In genomic region chr12:116431677-116432300, GRCh38 we compare ENCODE assay signal across 17 cellular contexts.
A peak's percentile ranks its signal among the peaks of the same experiment; 100 is the strongest.
DNase-seq lines count a peak whose midpoint lies in the region; TF ChIP-seq lines count a peak whose summit lies in the region.
"Had no signal": no experiment of that assay in that cellular context is flagged by ENCODE, and none has a peak within 500 bp of the region (broad histone marks: within the 10 kb centered on the region; RNA-seq: fewer than 3 reads in every experiment).

No MANE protein-coding gene starts in this region.

- DNase-seq in ELF-1 (ENCODE audit: low read depth, low spot score) (peak; percentile 42), amniotic epithelial cell (ENCODE audit: low read depth) (peak; percentile 77), mesendoderm (peak; percentile 55), transverse colon (no peak), immature natural killer cell (no peak), medulla oblongata (ENCODE audit: extremely low spot score) (no peak), SW 1271 (lab: John Stamatoyannopoulos, UW) (no peak)
- DNase-seq: AML-193, DMS79, NCI-H1048, NCI-H1436 treated with DMSO at 0.1 percent for 48 hours, NCI-H2029 treated with DMSO at 0.1 percent for 48 hours, NCI-H2171 treated with DMSO at 0.1 percent for 48 hours, NCI-H748 treated with DMSO at 0.1 percent for 48 hours, PC-9 had no signal

- H3K4me1 ChIP-seq in mesendoderm (ENCODE audit: control insufficient read depth, low read depth, low read length) (peaks cover 16% of the 10 kb centered on the region), transverse colon (peaks cover 6 to 25% (median 22%) of the 10 kb centered on the region in 4 donors)

- no peak overlapping the region for H3K23ac ChIP-seq in mesendoderm (ENCODE audit: low read length)

- in situ Hi-C loops in transverse colon (cut with MboI; ENCODE audit: low pct_ligation_motif_present in 1 of 4, low pct_unique_long_range_greater_than_20kb in 1 of 4, low sequenced_read_pairs in 3 of 4): no loop called here

- no CpG with 5 or more reads among the region's 13 CpGs for WGBS in mesendoderm (ENCODE audit: extremely low coverage, insufficient coverage, low lambda C conversion rate)
- 91 to 100% methylated on average over 6 to 13 of the region's 13 CpGs for WGBS in transverse colon (ENCODE audit: low coverage in 1 of 2), 2 donors

- no peak for TF ChIP-seq EP300 in transverse colon (IDR thresholded peaks at IDR 0.05; ENCODE audit: low read depth)

- no peak overlapping the region for H4K8ac ChIP-seq in mesendoderm (ENCODE audit: low read depth, low read length)

- peak overlapping the region; percentile 75 for H3K18ac ChIP-seq in mesendoderm (ENCODE audit: low read length)

- no peaks in the 10 kb centered on the region for H3K9me3 ChIP-seq in transverse colon

- H3K4me1 Mint-ChIP-seq in immature natural killer cell: no peaks in the 10 kb centered on the region

- no peak overlapping the region for H3K27ac Mint-ChIP-seq in immature natural killer cell

- H2BK5ac ChIP-seq in mesendoderm (ENCODE audit: low read length): peak overlapping the region; percentile 5

- peak overlapping the region; percentile 8 for H3K56ac ChIP-seq in mesendoderm (ENCODE audit: low read length)

- no peak overlapping the region for H3K4me2 ChIP-seq in mesendoderm (ENCODE audit: low read length)
- H3K4me2 ChIP-seq: KMS-11, PC-9 had no signal

- no peaks in the 10 kb centered on the region for H3K9me3 Mint-ChIP-seq in immature natural killer cell

- no peak for TF ChIP-seq POLR2A in transverse colon (IDR thresholded peaks at IDR 0.05)

- H3K36me3 Mint-ChIP-seq in immature natural killer cell: no peaks in the 10 kb centered on the region

- no peaks in the 10 kb centered on the region for H3K79me2 ChIP-seq in mesendoderm (ENCODE audit: control insufficient read depth, insufficient read depth, low read length)

- H3K4me3 ChIP-seq in mesendoderm (ENCODE audit: low read length): no peak overlapping the region
- no peak overlapping the region for H3K4me3 ChIP-seq in transverse colon
- H3K4me3 ChIP-seq: GM23248, PC-9 had no signal

- no peaks in the 10 kb centered on the region for H3K79me1 ChIP-seq in mesendoderm (ENCODE audit: low read length)

- intact Hi-C loops in transverse colon (cut with DNase I; ENCODE audit: low total_unique reads): no loop called here

- peak overlapping the region; percentile 9 for H3K27ac ChIP-seq in mesendoderm (ENCODE audit: low read depth, low read length)
- H3K27ac ChIP-seq in transverse colon: peak overlapping the region in 3 of 4 donors; percentile 8 to 85 (median 39)
- H3K27ac ChIP-seq: GM23248, KMS-11, PC-9 had no signal

- no peak overlapping the region for H3K4me3 Mint-ChIP-seq in immature natural killer cell

- TF ChIP-seq CTCF in transverse colon (IDR thresholded peaks at IDR 0.05): no peak

- peak overlapping the region; percentile 59 for H3K4ac ChIP-seq in mesendoderm (ENCODE audit: low read depth, low read length)

- no peaks in the 10 kb centered on the region for H3K27me3 ChIP-seq in mesendoderm (ENCODE audit: insufficient read depth, low read length, poor library complexity)
- no peaks in the 10 kb centered on the region for H3K27me3 ChIP-seq in transverse colon

- no peak overlapping the region for H2BK120ac ChIP-seq in mesendoderm (ENCODE audit: low read depth, low read length)

- peak overlapping the region; percentile 2 for H2AK5ac ChIP-seq in mesendoderm (ENCODE audit: low read length)

- H3K36me3 ChIP-seq in mesendoderm (ENCODE audit: control insufficient read depth, insufficient read depth, low read length): no peaks in the 10 kb centered on the region
- no peaks in the 10 kb centered on the region for H3K36me3 ChIP-seq in transverse colon

- H2BK15ac ChIP-seq in mesendoderm (replicated peaks; ENCODE audit: low read depth): no peak overlapping the region

- H3K27me3 Mint-ChIP-seq in immature natural killer cell (ENCODE audit: low read depth in 3 of 3): peaks cover 0 to 5% (median 2%) of the 10 kb centered on the region in 3 donors

- H4K5ac ChIP-seq in mesendoderm (ENCODE audit: low read length): no peak overlapping the region

- no peak overlapping the region for H3K9ac ChIP-seq in mesendoderm (ENCODE audit: low read length)
- H3K9ac ChIP-seq: GM23248, KMS-11 had no signal

Comparison
In these comparisons a context has a peak if more than half of its experiments do, and no peak if none do; other contexts are left out.
1. DNase-seq: peak in ELF-1 (single experiment), amniotic epithelial cell (single experiment) and mesendoderm (single experiment); none in transverse colon (single experiment), immature natural killer cell (0 of 3), medulla oblongata (single experiment) and SW 1271 (0 of 2).